In the genomic region with DNA sequence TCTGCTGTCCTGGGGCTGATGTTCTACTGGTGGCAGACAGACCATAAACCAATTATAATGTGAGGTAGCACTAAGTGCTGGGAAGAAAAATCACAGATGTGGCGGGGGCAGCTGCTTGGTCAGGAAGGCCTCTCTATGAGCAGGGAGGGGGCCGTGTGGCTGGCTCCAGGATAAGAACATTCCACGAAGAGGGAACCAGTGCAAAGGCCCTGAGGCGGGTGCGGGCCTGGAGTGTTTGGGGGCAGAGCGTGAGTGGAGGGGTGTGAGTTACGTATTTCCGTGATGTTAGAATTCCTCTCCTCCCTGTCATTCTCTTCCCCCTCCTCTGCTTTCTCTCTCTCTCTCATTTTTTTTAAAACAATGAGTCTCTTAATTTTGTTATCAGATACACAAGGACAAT, we compare ENCODE assay signal across 21 cellular contexts.
"Had no signal": no experiment of that assay in that cellular context is flagged by ENCODE, and none has a peak within 500 bp of the region (broad histone marks: within the 10 kb centered on the region; RNA-seq: fewer than 3 reads in every experiment).

No MANE protein-coding gene starts in this region.

- H3K4me2 ChIP-seq: hepatocyte, smooth muscle cell had no signal

- H3K9me3 Mint-ChIP-seq: stimulated activated memory B cell treated with anti-CD40 and anti-IgM and Interleukin-4, amounts not matched to agents 10 μg/mL and 1 μg/mL and 100 μg/mL, for 72 hours; stimulated activated naive CD8-positive, alpha-beta T cell treated with anti-CD3 and anti-CD28 coated beads, Interleukin-15, Interleukin-2, amounts not matched to agents 100 ng/mL and 50 ng/mL, for 24 hours had no signal

- H3K36me3 Mint-ChIP-seq: naive B cell; stimulated activated memory B cell treated with anti-CD40 and anti-IgM and Interleukin-4, amounts not matched to agents 10 μg/mL and 1 μg/mL and 100 μg/mL, for 72 hours had no signal

- H3K79me2 ChIP-seq: hepatocyte had no signal

- H3K9me3 ChIP-seq: left ventricle myocardium inferior, ovary, right atrium auricular region, tibial artery had no signal

- H3K4me1 Mint-ChIP-seq: stimulated activated memory B cell treated with anti-CD40 and anti-IgM and Interleukin-4, amounts not matched to agents 10 μg/mL and 1 μg/mL and 100 μg/mL, for 72 hours had no signal

- H3K27me3 Mint-ChIP-seq: stimulated activated naive CD8-positive, alpha-beta T cell treated with anti-CD3 and anti-CD28 coated beads, Interleukin-15, Interleukin-2, amounts not matched to agents 100 ng/mL and 50 ng/mL, for 24 hours had no signal

- H3K4me3 Mint-ChIP-seq: naive B cell; stimulated activated memory B cell treated with anti-CD40 and anti-IgM and Interleukin-4, amounts not matched to agents 10 μg/mL and 1 μg/mL and 100 μg/mL, for 72 hours; stimulated activated naive CD8-positive, alpha-beta T cell treated with anti-CD3 and anti-CD28 coated beads, Interleukin-15, Interleukin-2, amounts not matched to agents 100 ng/mL and 50 ng/mL, for 24 hours had no signal

- H3K4me3 ChIP-seq: hepatocyte, left ventricle myocardium inferior, lung, ovary, right atrium auricular region, smooth muscle cell, tibial artery had no signal

- ATAC-seq: foreskin keratinocyte; left cardiac atrium; stimulated activated memory B cell treated with anti-CD40 and anti-IgM and Interleukin-4, amounts not matched to agents 10 μg/mL and 1 μg/mL and 100 μg/mL, for 72 hours had no signal

- H3K27ac ChIP-seq: foreskin keratinocyte, hepatocyte, left ventricle myocardium inferior, ovary, right atrium auricular region, tibial artery had no signal

- DNase-seq: cerebellar nuclear complex; dermis blood vessel endothelial cell; erythroblast; foreskin keratinocyte; kidney; left cardiac atrium; left ventricle myocardium inferior; mesendoderm; naive B cell; ovary; stimulated activated CD4-positive, alpha-beta T cell treated with anti-CD3 and anti-CD28 coated beads, Interleukin-4, amount 100 ng/mL, for 1 hour; stimulated activated CD8-positive, alpha-beta memory T cell treated with anti-CD3 and anti-CD28 coated beads, Interleukin-4, amount 100 ng/mL, for 48 hours; tibial artery had no signal

- H2AFZ ChIP-seq: hepatocyte had no signal

- H3K36me3 ChIP-seq: left ventricle myocardium inferior, ovary, right atrium auricular region, tibial artery had no signal

- H3K27ac Mint-ChIP-seq: stimulated activated memory B cell treated with anti-CD40 and anti-IgM and Interleukin-4, amounts not matched to agents 10 μg/mL and 1 μg/mL and 100 μg/mL, for 72 hours; stimulated activated naive CD8-positive, alpha-beta T cell treated with anti-CD3 and anti-CD28 coated beads, Interleukin-15, Interleukin-2, amounts not matched to agents 100 ng/mL and 50 ng/mL, for 24 hours had no signal

- H3K27me3 ChIP-seq: foreskin keratinocyte, hepatocyte, ovary, right atrium auricular region, tibial artery had no signal

- FAIRE-seq: colon, endothelial cell of umbilical vein, kidney had no signal
